Comparison of ENCODE assay signal across 10 cellular contexts in the genomic region with DNA sequence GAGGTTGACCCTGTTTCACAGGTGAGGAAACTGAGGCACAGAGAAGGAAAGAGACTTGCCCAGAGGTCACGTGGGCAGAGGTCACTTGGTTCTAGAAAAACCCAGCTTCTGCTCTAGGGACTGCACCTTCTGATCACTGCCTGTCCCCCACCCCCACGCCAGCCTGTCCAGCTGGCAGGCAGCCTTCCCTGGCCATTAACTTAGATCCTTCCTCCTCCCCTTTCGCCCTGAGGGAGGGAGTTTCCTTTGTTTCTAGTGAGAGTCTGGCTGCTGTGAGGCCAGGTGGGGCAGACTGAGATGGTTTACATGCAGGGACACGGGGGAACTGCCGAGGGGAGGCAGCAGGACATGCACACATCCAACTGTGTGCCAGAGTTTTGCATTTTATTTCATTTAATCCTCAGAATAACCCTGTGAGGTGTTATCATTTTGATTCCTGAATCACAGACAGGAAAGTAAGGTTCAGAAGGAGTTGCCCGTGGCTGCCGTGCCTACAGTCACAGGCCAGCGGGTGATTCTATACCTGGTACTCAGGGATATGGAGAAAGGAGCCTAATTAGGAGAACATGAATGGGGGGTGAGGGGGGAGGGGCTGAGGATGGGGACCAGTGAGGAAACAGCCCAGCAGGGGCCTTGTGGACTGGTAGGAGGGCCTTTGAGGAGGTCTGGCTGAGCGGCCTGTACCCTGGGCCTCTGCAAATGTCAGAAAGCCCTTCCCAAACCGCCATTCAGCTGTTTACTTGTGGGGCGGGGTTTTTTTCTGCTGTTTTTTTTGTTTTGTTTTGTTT. TPM values are rescaled to one million over a fixed set of nuclear protein-coding genes. Genes with fewer than 3 reads are reported as not detected.
A peak's percentile ranks its signal among the peaks of the same experiment; 100 is the strongest.
DNase-seq lines count a peak whose midpoint lies in the region; ATAC-seq and FAIRE-seq lines count a peak whose summit lies in the region.
"Had no signal": no experiment of that assay in that cellular context is flagged by ENCODE, and none has a peak within 500 bp of the region (broad histone marks: within the 10 kb centered on the region; RNA-seq: fewer than 3 reads in every experiment).

No MANE protein-coding gene starts in this region.

- no peak overlapping the region for H3K4me3 Mint-ChIP-seq in activated CD4-positive, alpha-beta T cell treated with anti-CD3 and anti-CD28 coated beads, Interleukin-2, amount 10 ng/mL, durations not matched to agents 24 days and 14 days

- no peak overlapping the region for H3K9ac ChIP-seq in adipocyte (ENCODE audit: low read length)
- H3K9ac ChIP-seq: BLaER1 treated with 17β-estradiol and CSF1 and Interleukin-3, amounts not matched to agents 10 nM and 100 nM had no signal

- H3K27me3 Mint-ChIP-seq in activated CD4-positive, alpha-beta T cell treated with anti-CD3 and anti-CD28 coated beads, Interleukin-2, amount 10 ng/mL, durations not matched to agents 24 days and 14 days = peaks cover 37% of the 10 kb centered on the region

- no peaks in the 10 kb centered on the region for H3K36me3 ChIP-seq in adipocyte (ENCODE audit: control insufficient read depth, insufficient read depth, low read length, severe bottlenecking)
- H3K36me3 ChIP-seq: BLaER1 treated with 17β-estradiol and CSF1 and Interleukin-3, amounts not matched to agents 10 nM and 100 nM had no signal

- no peak for FAIRE-seq in GM19239 (lab: Jason Lieb, UNC)

- peaks cover 5% of the 10 kb centered on the region for H3K4me1 Mint-ChIP-seq in activated CD4-positive, alpha-beta T cell treated with anti-CD3 and anti-CD28 coated beads, Interleukin-2, amount 10 ng/mL, durations not matched to agents 24 days and 14 days

- H3K4me1 ChIP-seq in adipocyte (ENCODE audit: control insufficient read depth, insufficient read depth, low read length) = no peaks in the 10 kb centered on the region

- no peaks in the 10 kb centered on the region for H3K9me3 Mint-ChIP-seq in activated CD4-positive, alpha-beta T cell treated with anti-CD3 and anti-CD28 coated beads, Interleukin-2, amount 10 ng/mL, durations not matched to agents 24 days and 14 days

- DNase-seq in COLO829 (ENCODE audit: low spot score) (peak; percentile 90), NCI-H1417 (lab: John Stamatoyannopoulos, UW) (peak; percentile 14 to 98 (median 91)), adipocyte (ENCODE audit: low read depth) (peak; percentile 12), iris pigment epithelial cell (ENCODE audit: low read depth) (peak; percentile 61), GM19239 (ENCODE audit: insufficient read length, low spot score) (no peak), LoVo (ENCODE audit: low spot score) (no peak)
- no peak for DNase-seq in activated CD4-positive, alpha-beta T cell treated with anti-CD3 and anti-CD28 coated beads, Interleukin-2, amount 10 ng/mL, durations not matched to agents 24 days and 14 days
- DNase-seq: activated naive CD4-positive, alpha-beta T cell treated with Interleukin-2 at 50 U/mL for 16 hours had no signal

- H3K36me3 Mint-ChIP-seq in activated CD4-positive, alpha-beta T cell treated with anti-CD3 and anti-CD28 coated beads, Interleukin-2, amount 10 ng/mL, durations not matched to agents 24 days and 14 days (ENCODE audit: low read depth) = no peaks in the 10 kb centered on the region

- H3K9me3 ChIP-seq in adipocyte (ENCODE audit: control insufficient read depth, low read length) = no peaks in the 10 kb centered on the region

- intact Hi-C loops in activated CD4-positive, alpha-beta T cell treated with anti-CD3 and anti-CD28 coated beads, Interleukin-2, amount 10 ng/mL, durations not matched to agents 24 days and 14 days (cut with micrococcal nuclease) = no loop called here

- H3K27ac Mint-ChIP-seq in activated CD4-positive, alpha-beta T cell treated with anti-CD3 and anti-CD28 coated beads, Interleukin-2, amount 10 ng/mL, durations not matched to agents 24 days and 14 days = no peak overlapping the region

- ATAC-seq in GM18861 (IDR thresholded peaks at IDR 0.05; ENCODE audit: unreplicated experiment) = no peak

- H3K27me3 ChIP-seq in adipocyte (replicated peaks; ENCODE audit: control insufficient read depth, insufficient read depth, low read length) = peaks cover 73% of the 10 kb centered on the region

- no peak overlapping the region for H3K4me3 ChIP-seq in adipocyte (ENCODE audit: low read length)
- H3K4me3 ChIP-seq: BLaER1 treated with 17β-estradiol and CSF1 and Interleukin-3, amounts not matched to agents 10 nM and 100 nM had no signal

RNA-seq across cellular contexts. Expression of gene FAM83F, which starts 3.4 kb away (rescaled TPM):
- 0.17 and 0.23 TPM in 2 replicates for total RNA-seq in activated CD4-positive, alpha-beta T cell treated with anti-CD3 and anti-CD28 coated beads, Interleukin-2, amount 10 ng/mL, durations not matched to agents 24 days and 14 days

RNA-seq across cellular contexts. Expression of gene TMA7B, which starts 37.9 kb away (rescaled TPM):
- 0.90 and 0.96 TPM in 2 replicates for total RNA-seq in activated CD4-positive, alpha-beta T cell treated with anti-CD3 and anti-CD28 coated beads, Interleukin-2, amount 10 ng/mL, durations not matched to agents 24 days and 14 days

Comparison
In these comparisons a context has a peak if more than half of its experiments do, and no peak if none do; other contexts are left out.
1. DNase-seq: peak in COLO829 (single experiment), NCI-H1417 (3 of 3), adipocyte (single experiment) and iris pigment epithelial cell (single experiment); none in GM19239 (single experiment), activated CD4-positive, alpha-beta T cell treated with anti-CD3 and anti-CD28 coated beads, Interleukin-2, amount 10 ng/mL, durations not matched to agents 24 days and 14 days (single experiment) and LoVo (single experiment).